Comparison of ENCODE assay signal across 9 cellular contexts in genomic region chr22:40651563-40652501, GRCh38. TPM values are rescaled to one million over a fixed set of nuclear protein-coding genes. Genes with fewer than 3 reads are reported as not detected.
DNase-seq lines count a peak whose midpoint lies in the region; ATAC-seq and TF ChIP-seq lines count a peak whose summit lies in the region.
"Had no signal": no experiment of that assay in that cellular context is flagged by ENCODE, and none has a peak within 500 bp of the region (broad histone marks: within the 10 kb centered on the region; RNA-seq: fewer than 3 reads in every experiment).

No MANE protein-coding gene starts in this region.

- no peaks in the 10 kb centered on the region for H3K9me3 Mint-ChIP-seq in Caco-2 (ENCODE audit: unreplicated experiment)

- H3K4me1 ChIP-seq in Caco-2 (peaks cover 13% of the 10 kb centered on the region), smooth muscle cell (ENCODE audit: low read depth) (peaks cover 20% of the 10 kb centered on the region)

- H3K4me2 ChIP-seq in smooth muscle cell, result peak overlapping the region; percentile 79

- H3K79me2 ChIP-seq in smooth muscle cell (ENCODE audit: low read depth), result no peaks in the 10 kb centered on the region

- DNase-seq in Caco-2, result peak; percentile 93 to 94
- DNase-seq in NCI-H446 (lab: John Stamatoyannopoulos, UW), result peak; percentile 93 to 96
- DNase-seq in caudate nucleus (lab: John Stamatoyannopoulos, UW), result peak; percentile 77 to 100 (median 97)
- peak; percentile 99 for DNase-seq in iris pigment epithelial cell (ENCODE audit: low read depth)
- peak; percentile 98 for DNase-seq in smooth muscle cell (lab: John Stamatoyannopoulos, UW; ENCODE audit: unreplicated experiment)

- intact Hi-C loops in Caco-2 (cut with micrococcal nuclease; ENCODE audit: unreplicated experiment), result no loop called here

- H3K36me3 ChIP-seq in Caco-2 (ENCODE audit: control insufficient read depth, insufficient read depth, low read length), result no peaks in the 10 kb centered on the region
- H3K36me3 ChIP-seq in smooth muscle cell (ENCODE audit: low read depth), result no peaks in the 10 kb centered on the region

- H3K27me3 ChIP-seq in Caco-2 (replicated peaks; ENCODE audit: control insufficient read depth, insufficient read depth, low read length) (no peaks in the 10 kb centered on the region), smooth muscle cell (ENCODE audit: low read depth) (no peaks in the 10 kb centered on the region)

- H3K9me3 ChIP-seq in Caco-2, result no peaks in the 10 kb centered on the region
- H3K9me3 ChIP-seq in smooth muscle cell (replicated peaks; ENCODE audit: low read depth), result no peaks in the 10 kb centered on the region

- H2AFZ ChIP-seq in smooth muscle cell (ENCODE audit: low read depth), result peak overlapping the region; percentile 67

- BruUV-seq in Caco-2 (replicated peaks; lab: Mats Ljungman, UMichigan), result TSS peak; percentile 60

- H3K4me1 Mint-ChIP-seq in Caco-2 (ENCODE audit: low read depth, unreplicated experiment), result peaks cover 9% of the 10 kb centered on the region

- 30% methylated on average over 33 of the region's 33 CpGs for WGBS in smooth muscle cell (ENCODE audit: low lambda C conversion rate)

- CTCF ChIA-PET in Caco-2 (lab: Charles Lee), result interaction anchor here (0.6 to 3.3 kb wide), 4 partner anchors 31 to 257 kb away, joined by 3 to 11 read pairs (median 4); no protein-coding TSS in a partner anchor

- peak overlapping the region; percentile 86 for H3K4me3 Mint-ChIP-seq in Caco-2 (ENCODE audit: unreplicated experiment)

- H3K27ac Mint-ChIP-seq in Caco-2 (ENCODE audit: unreplicated experiment), result peak overlapping the region; percentile 98

- TF ChIP-seq CTCF in Caco-2 (IDR thresholded peaks at IDR 0.05; ENCODE audit: insufficient read depth in 1 of 2, low read depth in 1 of 2, low read length in 1 of 2, severe bottlenecking in 1 of 2, unreplicated experiment in 1 of 2) (no peak), smooth muscle cell (IDR thresholded peaks at IDR 0.05; ENCODE audit: borderline replicate concordance, insufficient read depth, poor library complexity, severe bottlenecking) (no peak)

- peaks cover 7% of the 10 kb centered on the region for H3K36me3 Mint-ChIP-seq in Caco-2 (ENCODE audit: insufficient read depth, unreplicated experiment)

- H3K27ac ChIP-seq in caudate nucleus (ENCODE audit: low read depth, low read length) (peak overlapping the region; percentile 98), smooth muscle cell (ENCODE audit: low read depth) (peak overlapping the region; percentile 98)
- H3K27ac ChIP-seq: VCaP had no signal

- peak; percentile 67 for ATAC-seq in HG02981 (IDR thresholded peaks at IDR 0.05; ENCODE audit: unreplicated experiment)
- peak; percentile 97 to 99 for ATAC-seq in activated CD4-positive, CD25-positive, alpha-beta regulatory T cell treated with anti-CD3 and anti-CD28 coated beads, Interleukin-2, amount 50 U/mL, for 24 hours
- ATAC-seq in GM18868 (IDR thresholded peaks at IDR 0.05; ENCODE audit: unreplicated experiment), result no peak

- H3F3A ChIP-seq in smooth muscle cell (ENCODE audit: low read depth), result peaks cover 22% of the 10 kb centered on the region

- H3K9ac ChIP-seq in smooth muscle cell (ENCODE audit: low read depth), result peak overlapping the region; percentile 94

- no peaks in the 10 kb centered on the region for H4K20me1 ChIP-seq in smooth muscle cell (ENCODE audit: low read depth)

- no peaks in the 10 kb centered on the region for H3K27me3 Mint-ChIP-seq in Caco-2 (ENCODE audit: insufficient read depth, unreplicated experiment)

- peak overlapping the region; percentile 73 for H3K4me3 ChIP-seq in Caco-2 (ENCODE audit: low read depth, low read length)
- H3K4me3 ChIP-seq in smooth muscle cell, result peak overlapping the region; percentile 46

- POLR2A ChIA-PET in Caco-2 (lab: Charles Lee), result interaction anchor here (0.6 to 2.5 kb wide), 10 partner anchors 15 to 608 kb away, joined by 3 to 14 read pairs (median 4); partner anchors contain the start of genes MRTFA, SLC25A17, ST13 and XPNPEP3

RNA-seq across cellular contexts. Expression of gene MRTFA, which starts 15.3 kb away (rescaled TPM):
- total RNA-seq in Caco-2 (2022) (38.7 and 44.8 TPM in 2 replicates), smooth muscle cell (34.1 and 41.7 TPM in 2 replicates)
- polyA plus RNA-seq in smooth muscle cell, result 25.5 and 44.3 TPM in 2 replicates

RNA-seq across cellular contexts. Expression of gene MCHR1, which starts 27.5 kb away (rescaled TPM):
- not detected in 2 replicates for total RNA-seq in Caco-2 (2022)
- 11.8 and 24.6 TPM in 2 replicates for total RNA-seq in smooth muscle cell
- polyA plus RNA-seq in smooth muscle cell, result 12.8 and 18.9 TPM in 2 replicates

Comparison
In these comparisons a context has a peak if more than half of its experiments do, and no peak if none do; other contexts are left out.
1. RNA of gene MCHR1, which starts 27.5 kb away (total RNA-seq): 11.8 to 24.6 TPM in smooth muscle cell; not detected in Caco-2; every median in the first group is over 10 times any median in the second.
2. Peak in every context shown above with its lines, with median percentiles within 50 percentile points of each other: DNase-seq.